14 cellular contexts compared by ENCODE assay signal in genomic region chr16:12215302-12216105, GRCh38.
DNase-seq lines count a peak whose midpoint lies in the region; ATAC-seq and TF ChIP-seq lines count a peak whose summit lies in the region.
"Had no signal": no experiment of that assay in that cellular context is flagged by ENCODE, and none has a peak within 500 bp of the region (broad histone marks: within the 10 kb centered on the region; RNA-seq: fewer than 3 reads in every experiment).

No MANE protein-coding gene starts in this region.

- ATAC-seq in HG03159 (IDR thresholded peaks at IDR 0.05; ENCODE audit: unreplicated experiment): no peak
- ATAC-seq in HG02840 (IDR thresholded peaks at IDR 0.05; ENCODE audit: low FRiP score, unreplicated experiment): no peak
- ATAC-seq in HG02759 (IDR thresholded peaks at IDR 0.05; ENCODE audit: unreplicated experiment): no peak

- no peak overlapping the region for H2AFZ ChIP-seq in Karpas-422 (ENCODE audit: low read length)

- H3K36me3 ChIP-seq in DOHH2 (ENCODE audit: control insufficient read depth, low read length) (no peaks in the 10 kb centered on the region), Karpas-422 (ENCODE audit: insufficient read depth, low read length) (no peaks in the 10 kb centered on the region)
- H3K36me3 ChIP-seq: uterus had no signal

- peaks cover 8% of the 10 kb centered on the region; the same call in 1 of the 2 replicates for H3K4me1 ChIP-seq in DOHH2 (ENCODE audit: control insufficient read depth, low read length)
- H3K4me1 ChIP-seq in Karpas-422 (ENCODE audit: low read length): no peaks in the 10 kb centered on the region
- H3K4me1 ChIP-seq: spleen, uterus had no signal

- peaks cover 10% of the 10 kb centered on the region for H3K4me1 Mint-ChIP-seq in neural crest cell

- DNase-seq in Karpas-422: peak; percentile 70
- DNase-seq in choroid plexus epithelial cell (ENCODE audit: low read depth): no peak
- no peak for DNase-seq in neural crest cell (ENCODE audit: low read depth, low spot score)
- DNase-seq: activated CD4-positive, alpha-beta T cell treated with anti-CD3 and anti-CD28 coated beads, Interleukin-2, amount 50 U/mL, for 1 hour; activated naive CD4-positive, alpha-beta T cell; EL; NCI-H226; spleen; uterus had no signal

- H3K9me3 ChIP-seq in DOHH2 (ENCODE audit: control insufficient read depth, insufficient read depth, low read length) (no peaks in the 10 kb centered on the region), Karpas-422 (ENCODE audit: low read length) (no peaks in the 10 kb centered on the region)
- H3K9me3 ChIP-seq: uterus had no signal

- no peak overlapping the region for H3K4me3 ChIP-seq in DOHH2 (ENCODE audit: low read length)
- no peak overlapping the region for H3K4me3 ChIP-seq in Karpas-422 (ENCODE audit: low read length)
- no peak overlapping the region for H3K4me3 ChIP-seq in choroid plexus epithelial cell (ENCODE audit: low read depth, low read length)
- H3K4me3 ChIP-seq: spleen, uterus had no signal

- peak; percentile 52 for TF ChIP-seq CTCF in DOHH2 (IDR thresholded peaks at IDR 0.05; ENCODE audit: low read depth, low read length, poor library complexity, severe bottlenecking)
- peak; percentile 55 for TF ChIP-seq CTCF in choroid plexus epithelial cell (conservative IDR thresholded peaks at IDR 0.05; ENCODE audit: low read depth, low read length)
- peak; percentile 50 for TF ChIP-seq CTCF in neural crest cell (conservative IDR thresholded peaks at IDR 0.05)

- H3K27me3 Mint-ChIP-seq in neural crest cell (ENCODE audit: low read depth): no peaks in the 10 kb centered on the region
- H3K27me3 Mint-ChIP-seq: dendritic cell treated with granulocyte-macrophage colony-stimulating factor and Interleukin-4, amounts not matched to agents 40 ng/mL and 50 ng/mL, for 4 days had no signal

- no peaks in the 10 kb centered on the region for H3K9me2 ChIP-seq in DOHH2 (replicated peaks; ENCODE audit: control insufficient read depth, low read length)
- no peaks in the 10 kb centered on the region for H3K9me2 ChIP-seq in Karpas-422 (replicated peaks; ENCODE audit: insufficient read depth, low read length)

- H3F3A ChIP-seq in DOHH2 (ENCODE audit: control insufficient read depth, insufficient read depth): no peaks in the 10 kb centered on the region

- H4K20me1 ChIP-seq in DOHH2 (ENCODE audit: control insufficient read depth, insufficient read depth, low read depth, low read length) (no peaks in the 10 kb centered on the region), Karpas-422 (ENCODE audit: insufficient read depth, low read depth, low read length) (no peaks in the 10 kb centered on the region)

- H3K9ac ChIP-seq in Karpas-422 (ENCODE audit: low read length): no peak overlapping the region

- H3K9me3 Mint-ChIP-seq in neural crest cell: no peaks in the 10 kb centered on the region
- H3K9me3 Mint-ChIP-seq: dendritic cell treated with granulocyte-macrophage colony-stimulating factor and Interleukin-4, amounts not matched to agents 40 ng/mL and 50 ng/mL, for 4 days had no signal

- no peak overlapping the region for H3K27ac ChIP-seq in DOHH2 (ENCODE audit: low read depth, low read length)
- H3K27ac ChIP-seq in Karpas-422 (ENCODE audit: low read length): no peak overlapping the region
- H3K27ac ChIP-seq: spleen, uterus had no signal

- H3K36me3 Mint-ChIP-seq in neural crest cell (ENCODE audit: low read depth): no peaks in the 10 kb centered on the region

- no peak overlapping the region for H3K27ac Mint-ChIP-seq in neural crest cell (ENCODE audit: unreplicated experiment)
- H3K27ac Mint-ChIP-seq: dendritic cell treated with granulocyte-macrophage colony-stimulating factor and Interleukin-4, amounts not matched to agents 40 ng/mL and 50 ng/mL, for 4 days had no signal

- no peaks in the 10 kb centered on the region for H3K27me3 ChIP-seq in DOHH2 (ENCODE audit: control insufficient read depth, low read length)
- H3K27me3 ChIP-seq in Karpas-422 (ENCODE audit: low read length): no peaks in the 10 kb centered on the region
- H3K27me3 ChIP-seq: spleen, uterus had no signal

- H3K4me3 Mint-ChIP-seq in neural crest cell: no peak overlapping the region
- H3K4me3 Mint-ChIP-seq: dendritic cell treated with granulocyte-macrophage colony-stimulating factor and Interleukin-4, amounts not matched to agents 40 ng/mL and 50 ng/mL, for 4 days had no signal

- H3K79me2 ChIP-seq in DOHH2 (ENCODE audit: control insufficient read depth, low read length) (no peaks in the 10 kb centered on the region), Karpas-422 (ENCODE audit: low read length) (no peaks in the 10 kb centered on the region)

- H3K4me2 ChIP-seq in DOHH2 (ENCODE audit: low read length) (no peak overlapping the region), Karpas-422 (ENCODE audit: low read depth, low read length, poor library complexity, severe bottlenecking) (no peak overlapping the region)
